In the genomic region with DNA sequence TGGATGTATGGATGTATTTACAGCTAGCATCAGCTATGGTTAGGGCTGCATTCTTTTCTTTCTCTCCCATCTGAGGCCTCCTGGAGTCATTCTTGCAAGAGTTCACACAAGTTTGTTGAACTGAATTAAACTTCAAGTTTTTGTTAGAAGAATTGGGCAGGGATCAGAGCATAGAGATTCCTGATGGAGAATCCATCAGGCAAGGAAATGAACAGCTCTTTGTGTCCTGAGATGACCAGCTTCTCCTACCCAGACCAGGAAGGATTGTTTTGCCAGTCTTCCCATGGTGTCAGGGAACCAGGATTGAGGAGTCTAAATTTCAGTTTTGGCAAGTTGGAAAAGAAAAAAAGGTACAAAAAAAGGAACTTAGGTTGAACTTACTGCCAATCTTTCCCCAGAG, we compare ENCODE assay signal across 22 cellular contexts.
"Had no signal": no experiment of that assay in that cellular context is flagged by ENCODE, and none has a peak within 500 bp of the region (broad histone marks: within the 10 kb centered on the region; RNA-seq: fewer than 3 reads in every experiment).

No MANE protein-coding gene starts in this region.

- H3K27ac ChIP-seq: adrenal gland, epithelial cell of prostate, parathyroid adenoma, sigmoid colon, upper lobe of left lung had no signal

- H3K4me1 Mint-ChIP-seq: activated CD4-positive, alpha-beta T cell treated with anti-CD3 and anti-CD28 coated beads, Interleukin-2, amount 10 ng/mL, durations not matched to agents 7 days and 5 days; activated naive CD4-positive, alpha-beta T cell treated with anti-CD3 and anti-CD28 coated beads, Interleukin-2, amount 50 U/mL, for 24 hours; stimulated activated memory B cell treated with anti-CD40 and anti-IgM and Interleukin-4, amounts not matched to agents 10 μg/mL and 1 μg/mL and 100 μg/mL, for 72 hours had no signal

- H2AFZ ChIP-seq: parathyroid adenoma had no signal

- DNase-seq: activated CD4-positive, alpha-beta T cell treated with anti-CD3 and anti-CD28 coated beads, Interleukin-2, amount 10 ng/mL, durations not matched to agents 7 days and 5 days; activated CD8-positive, alpha-beta memory T cell treated with anti-CD3 and anti-CD28 coated beads, Interleukin-2, amount 50 U/mL, for 4 hours; activated gamma-delta T cell; activated T-cell treated with anti-CD3 and anti-CD28 coated beads, Interleukin-2, amount 50 U/mL, for 4 hours; adrenal gland; dermis blood vessel endothelial cell; effector memory CD4-positive, alpha-beta T cell; head of caudate nucleus; mammary epithelial cell; sigmoid colon; stimulated activated CD4-positive, alpha-beta T cell treated with anti-CD3 and anti-CD28 coated beads, Interleukin-4, amount 100 ng/mL, for 24 hours; T-cell; T-helper 9 cell; testis; upper lobe of left lung had no signal

- H3K36me3 ChIP-seq: adrenal gland, upper lobe of left lung had no signal

- H3K4me1 ChIP-seq: parathyroid adenoma, sigmoid colon, upper lobe of left lung had no signal

- H3K4me3 Mint-ChIP-seq: activated CD4-positive, alpha-beta T cell treated with anti-CD3 and anti-CD28 coated beads, Interleukin-2, amount 10 ng/mL, durations not matched to agents 7 days and 5 days; activated naive CD4-positive, alpha-beta T cell treated with anti-CD3 and anti-CD28 coated beads, Interleukin-2, amount 50 U/mL, for 24 hours; activated T-cell treated with anti-CD3 and anti-CD28 coated beads, Interleukin-2, amount 50 U/mL, for 4 hours; neural crest cell; stimulated activated memory B cell treated with anti-CD40 and anti-IgM and Interleukin-4, amounts not matched to agents 10 μg/mL and 1 μg/mL and 100 μg/mL, for 72 hours; T-cell had no signal

- H3K9me3 ChIP-seq: adrenal gland, sigmoid colon, testis, upper lobe of left lung had no signal

- H3K9ac ChIP-seq: parathyroid adenoma had no signal

- ATAC-seq: activated T-cell treated with anti-CD3 and anti-CD28 coated beads, Interleukin-2, amount 50 U/mL, for 4 hours; left lobe of liver; SK-N-SH treated with all-trans-retinoic acid at 6 μM for 48 hours; stimulated activated memory B cell treated with anti-CD40 and anti-IgM and Interleukin-4, amounts not matched to agents 10 μg/mL and 1 μg/mL and 100 μg/mL, for 72 hours; T-cell had no signal

- H3K27me3 Mint-ChIP-seq: activated CD4-positive, alpha-beta T cell treated with anti-CD3 and anti-CD28 coated beads, Interleukin-2, amount 10 ng/mL, durations not matched to agents 7 days and 5 days; activated naive CD4-positive, alpha-beta T cell treated with anti-CD3 and anti-CD28 coated beads, Interleukin-2, amount 50 U/mL, for 24 hours; stimulated activated memory B cell treated with anti-CD40 and anti-IgM and Interleukin-4, amounts not matched to agents 10 μg/mL and 1 μg/mL and 100 μg/mL, for 72 hours; T-cell had no signal

- H3K4me3 ChIP-seq: adrenal gland, sigmoid colon, testis, upper lobe of left lung had no signal

- H3K27me3 ChIP-seq: adrenal gland, sigmoid colon, testis, upper lobe of left lung had no signal

- H3K9me3 Mint-ChIP-seq: activated CD4-positive, alpha-beta T cell treated with anti-CD3 and anti-CD28 coated beads, Interleukin-2, amount 10 ng/mL, durations not matched to agents 7 days and 5 days; activated naive CD4-positive, alpha-beta T cell treated with anti-CD3 and anti-CD28 coated beads, Interleukin-2, amount 50 U/mL, for 24 hours; activated T-cell treated with anti-CD3 and anti-CD28 coated beads, Interleukin-2, amount 50 U/mL, for 4 hours; neural crest cell; stimulated activated memory B cell treated with anti-CD40 and anti-IgM and Interleukin-4, amounts not matched to agents 10 μg/mL and 1 μg/mL and 100 μg/mL, for 72 hours; T-cell had no signal

- H3K27ac Mint-ChIP-seq: activated CD4-positive, alpha-beta T cell treated with anti-CD3 and anti-CD28 coated beads, Interleukin-2, amount 10 ng/mL, durations not matched to agents 7 days and 5 days; activated naive CD4-positive, alpha-beta T cell treated with anti-CD3 and anti-CD28 coated beads, Interleukin-2, amount 50 U/mL, for 24 hours; stimulated activated memory B cell treated with anti-CD40 and anti-IgM and Interleukin-4, amounts not matched to agents 10 μg/mL and 1 μg/mL and 100 μg/mL, for 72 hours; T-cell had no signal
